ENCODE assay signal across 18 cellular contexts in genomic region chr3:170725285-170725731, GRCh38.
DNase-seq lines count a peak whose midpoint lies in the region; ATAC-seq and TF ChIP-seq lines count a peak whose summit lies in the region.
"Had no signal": no experiment of that assay in that cellular context is flagged by ENCODE, and none has a peak within 500 bp of the region (broad histone marks: within the 10 kb centered on the region; RNA-seq: fewer than 3 reads in every experiment).

No MANE protein-coding gene starts in this region.

- H3K4me2 ChIP-seq in GM23338, result no peak overlapping the region

- H3K27ac ChIP-seq in coronary artery, result peak overlapping the region; percentile 5 to 71
- no peak overlapping the region for H3K27ac ChIP-seq in GM23338 (ENCODE audit: low read depth)
- H3K27ac ChIP-seq: parathyroid adenoma had no signal

- H3K27me3 ChIP-seq in GM23338 (ENCODE audit: insufficient read depth), result no peaks in the 10 kb centered on the region
- H3K27me3 ChIP-seq: uterus had no signal

- no peak for TF ChIP-seq CTCF in coronary artery (IDR thresholded peaks at IDR 0.05)
- TF ChIP-seq CTCF in GM23338 (conservative IDR thresholded peaks at IDR 0.05; ENCODE audit: low read depth in 2 of 2), result no peak

- peaks cover 7% of the 10 kb centered on the region; the same call in 1 of the 2 replicates for H3K9me2 ChIP-seq in GM23338 (ENCODE audit: insufficient read depth)

- no peak for ATAC-seq in GM23338
- ATAC-seq in GM21786 (IDR thresholded peaks at IDR 0.05; ENCODE audit: unreplicated experiment), result no peak
- ATAC-seq: T-helper 17 cell had no signal

- H4K20me1 ChIP-seq in GM23338 (replicated peaks; ENCODE audit: insufficient read depth), result no peaks in the 10 kb centered on the region

- no peaks in the 10 kb centered on the region for H3K36me3 Mint-ChIP-seq in GM23338 (ENCODE audit: low read depth)

- no peaks in the 10 kb centered on the region for H3K36me3 ChIP-seq in GM23338 (ENCODE audit: insufficient read depth)
- H3K36me3 ChIP-seq: uterus had no signal

- DNase-seq in AG08395 (ENCODE audit: low spot score), result peak; percentile 20
- DNase-seq in NCI-H82 treated with DMSO at 0.1 percent for 48 hours (lab: John Stamatoyannopoulos, UW; ENCODE audit: unreplicated experiment), result peak; percentile 63
- DNase-seq in coronary artery (ENCODE audit: low spot score), result no peak
- peak; percentile 74 for DNase-seq in iris pigment epithelial cell (ENCODE audit: low read depth)
- DNase-seq in NCI-H1930 (lab: John Stamatoyannopoulos, UW), result no peak
- no peak for DNase-seq in GM23338 (ENCODE audit: low spot score)
- no peak for DNase-seq in kidney glomerular epithelial cell (lab: John Stamatoyannopoulos, UW)
- DNase-seq: activated CD4-positive, CD25-positive, alpha-beta regulatory T cell treated with anti-CD3 and anti-CD28 coated beads, Interleukin-2, amount 50 U/mL, for 72 hours; Calu3; head of caudate nucleus; islet precursor cell; RPMI8226; stimulated activated CD4-positive, alpha-beta T cell treated with anti-CD3 and anti-CD28 coated beads, Interleukin-15, amount 100 ng/mL, for 24 hours; T-helper 17 cell had no signal

- no peaks in the 10 kb centered on the region for H3K79me2 ChIP-seq in GM23338 (replicated peaks; ENCODE audit: insufficient read depth)
- H3K79me2 ChIP-seq: parathyroid adenoma had no signal

- no peaks in the 10 kb centered on the region for H3K9me3 Mint-ChIP-seq in GM23338
- H3K9me3 Mint-ChIP-seq: stimulated activated naive CD8-positive, alpha-beta T cell treated with anti-CD3 and anti-CD28 coated beads, Interleukin-15, Interleukin-2, amounts not matched to agents 100 ng/mL and 50 ng/mL, for 24 hours had no signal

- no peaks in the 10 kb centered on the region for H3F3A ChIP-seq in GM23338 (replicated peaks; ENCODE audit: low read depth)

- no peak overlapping the region for H3K4me3 Mint-ChIP-seq in GM23338
- H3K4me3 Mint-ChIP-seq: stimulated activated naive CD8-positive, alpha-beta T cell treated with anti-CD3 and anti-CD28 coated beads, Interleukin-15, Interleukin-2, amounts not matched to agents 100 ng/mL and 50 ng/mL, for 24 hours; T-helper 17 cell had no signal

- H3K4me3 ChIP-seq in coronary artery, result no peak overlapping the region
- no peak overlapping the region for H3K4me3 ChIP-seq in GM23338
- H3K4me3 ChIP-seq: uterus had no signal

- peaks cover 1% of the 10 kb centered on the region for H3K27me3 Mint-ChIP-seq in GM23338 (ENCODE audit: insufficient read depth, low read depth, poor library complexity)

- H3K4me1 ChIP-seq in GM23338 (ENCODE audit: insufficient read depth), result peaks cover 9% of the 10 kb centered on the region
- H3K4me1 ChIP-seq: parathyroid adenoma, uterus had no signal

- no peak overlapping the region for H3K27ac Mint-ChIP-seq in GM23338
- H3K27ac Mint-ChIP-seq: stimulated activated naive CD8-positive, alpha-beta T cell treated with anti-CD3 and anti-CD28 coated beads, Interleukin-15, Interleukin-2, amounts not matched to agents 100 ng/mL and 50 ng/mL, for 24 hours; T-helper 17 cell had no signal

- no peak overlapping the region for H2AFZ ChIP-seq in GM23338
- H2AFZ ChIP-seq: parathyroid adenoma had no signal

- H3K4me1 Mint-ChIP-seq in GM23338, result peaks cover 6% of the 10 kb centered on the region
- H3K4me1 Mint-ChIP-seq: T-helper 17 cell had no signal

TF ChIP-seq in GM23338, 12 proteins besides CTCF, POLR2A, EP300 and RAD21 (continues in another document):
- TF ChIP-seq ETS1 (IDR thresholded peaks at IDR 0.05), result no peak
- no peak for TF ChIP-seq STAT1 (IDR thresholded peaks at IDR 0.05; ENCODE audit: unreplicated experiment)
- no peak for TF ChIP-seq NANOG (IDR thresholded peaks at IDR 0.05; ENCODE audit: borderline replicate concordance)
- no peak for TF ChIP-seq ZNF462 (CRISPR knock-in tag; IDR thresholded peaks at IDR 0.05)
- no peak for TF ChIP-seq EZH2 (IDR thresholded peaks at IDR 0.05; ENCODE audit: low read depth, unreplicated experiment)
- no peak for TF ChIP-seq CREB1 (CRISPR knock-in tag; IDR thresholded peaks at IDR 0.05; ENCODE audit: low read depth)
- TF ChIP-seq ZNF114 (CRISPR knock-in tag; IDR thresholded peaks at IDR 0.05), result no peak
- TF ChIP-seq EZH2phosphoT487 (IDR thresholded peaks at IDR 0.05; ENCODE audit: unreplicated experiment), result no peak
- no peak for TF ChIP-seq JUNB (IDR thresholded peaks at IDR 0.05; ENCODE audit: unreplicated experiment)
- TF ChIP-seq POLR2AphosphoS5 (IDR thresholded peaks at IDR 0.05; ENCODE audit: low read depth), result no peak

Comparison
In these comparisons a context has a peak if more than half of its experiments do, and no peak if none do; other contexts are left out.
1. DNase-seq: peak in AG08395 (single experiment), NCI-H82 treated with DMSO at 0.1 percent for 48 hours (single experiment) and iris pigment epithelial cell (single experiment); none in coronary artery (single experiment), NCI-H1930 (0 of 2), GM23338 (single experiment) and kidney glomerular epithelial cell (single experiment).